In genomic region chr4:146073517-146073916, GRCh38 we compare ENCODE assay signal across 16 cellular contexts.
DNase-seq lines count a peak whose midpoint lies in the region; ATAC-seq, FAIRE-seq and TF ChIP-seq lines count a peak whose summit lies in the region.
"Had no signal": no experiment of that assay in that cellular context is flagged by ENCODE, and none has a peak within 500 bp of the region (broad histone marks: within the 10 kb centered on the region; RNA-seq: fewer than 3 reads in every experiment).

No MANE protein-coding gene starts in this region.

- no peaks in the 10 kb centered on the region for H3K9me3 Mint-ChIP-seq in CD4-positive, alpha-beta T cell
- no peaks in the 10 kb centered on the region for H3K9me3 Mint-ChIP-seq in activated naive CD4-positive, alpha-beta T cell treated with anti-CD3 and anti-CD28 coated beads, Interleukin-2, amount 10 ng/mL, durations not matched to agents 7 days and 5 days
- H3K9me3 Mint-ChIP-seq: neural crest cell; T-helper 1 cell treated with Interleukin-12 subunit alpha and Interleukin-12 subunit beta and Interleukin-4 antibody, amounts not matched to agents 30 μg/mL and 1 μg/mL, for 36 hours had no signal

- no peaks in the 10 kb centered on the region for H3K9me3 ChIP-seq in CD4-positive, alpha-beta T cell (ENCODE audit: control insufficient read depth, low read length)

- DNase-seq in GM18507 (ENCODE audit: extremely low spot score, insufficient read length, low read depth) (no peak), fibroblast of peridontal ligament (ENCODE audit: extremely low read depth) (peak; percentile 61), activated gamma-delta T cell (lab: John Stamatoyannopoulos, UW) (no peak), T-helper 9 cell (no peak)
- DNase-seq in CD4-positive, alpha-beta T cell: no peak
- DNase-seq in activated naive CD4-positive, alpha-beta T cell treated with anti-CD3 and anti-CD28 coated beads, Interleukin-2, amount 10 ng/mL, durations not matched to agents 7 days and 5 days: no peak
- DNase-seq: activated CD4-positive, alpha-beta T cell treated with anti-CD3 and anti-CD28 coated beads for 36 hours; caudate nucleus; effector memory CD4-positive, alpha-beta T cell; EL; mammary epithelial cell had no signal

- H3K27me3 Mint-ChIP-seq in CD4-positive, alpha-beta T cell: peaks cover 30% of the 10 kb centered on the region
- peaks cover 4% of the 10 kb centered on the region for H3K27me3 Mint-ChIP-seq in activated naive CD4-positive, alpha-beta T cell treated with anti-CD3 and anti-CD28 coated beads, Interleukin-2, amount 10 ng/mL, durations not matched to agents 7 days and 5 days

- H3K36me3 Mint-ChIP-seq in CD4-positive, alpha-beta T cell (ENCODE audit: low read depth): no peaks in the 10 kb centered on the region
- H3K36me3 Mint-ChIP-seq in activated naive CD4-positive, alpha-beta T cell treated with anti-CD3 and anti-CD28 coated beads, Interleukin-2, amount 10 ng/mL, durations not matched to agents 7 days and 5 days: no peaks in the 10 kb centered on the region
- H3K36me3 Mint-ChIP-seq: activated naive CD8-positive, alpha-beta T cell had no signal

- POLR2A ChIA-PET in CD4-positive, alpha-beta T cell (lab: Charles Lee): no interaction called here

- intact Hi-C loops in CD4-positive, alpha-beta T cell (cut with DNase I, micrococcal nuclease): no loop called here

- no peak overlapping the region for H3K27ac Mint-ChIP-seq in CD4-positive, alpha-beta T cell
- no peak overlapping the region for H3K27ac Mint-ChIP-seq in activated naive CD4-positive, alpha-beta T cell treated with anti-CD3 and anti-CD28 coated beads, Interleukin-2, amount 10 ng/mL, durations not matched to agents 7 days and 5 days
- H3K27ac Mint-ChIP-seq: activated CD4-positive, alpha-beta T cell treated with anti-CD3 and anti-CD28 coated beads for 36 hours; activated naive CD8-positive, alpha-beta T cell; T-helper 1 cell treated with Interleukin-12 subunit alpha and Interleukin-12 subunit beta and Interleukin-4 antibody, amounts not matched to agents 30 μg/mL and 1 μg/mL, for 36 hours had no signal

- no peak overlapping the region for H3K27ac ChIP-seq in CD4-positive, alpha-beta T cell (ENCODE audit: low read depth, low read length)

- H3K27me3 ChIP-seq in CD4-positive, alpha-beta T cell (ENCODE audit: control insufficient read depth, insufficient read depth, low read length): peaks cover 20% of the 10 kb centered on the region

- peak; percentile 38 for FAIRE-seq in GM18507 (lab: Jason Lieb, UNC)

- CTCF ChIA-PET in CD4-positive, alpha-beta T cell (lab: Charles Lee): no interaction called here
- CTCF ChIA-PET in activated naive CD4-positive, alpha-beta T cell treated with anti-CD3 and anti-CD28 coated beads, Interleukin-2, amount 10 ng/mL, durations not matched to agents 7 days and 5 days (lab: Charles Lee): no interaction called here

- no peaks in the 10 kb centered on the region for H3K4me1 Mint-ChIP-seq in CD4-positive, alpha-beta T cell (ENCODE audit: low read depth)
- no peaks in the 10 kb centered on the region for H3K4me1 Mint-ChIP-seq in activated naive CD4-positive, alpha-beta T cell treated with anti-CD3 and anti-CD28 coated beads, Interleukin-2, amount 10 ng/mL, durations not matched to agents 7 days and 5 days
- H3K4me1 Mint-ChIP-seq: activated CD4-positive, alpha-beta T cell treated with anti-CD3 and anti-CD28 coated beads for 36 hours; neural crest cell had no signal

- peak; percentile 55 for ATAC-seq in GM21423 (IDR thresholded peaks at IDR 0.05; ENCODE audit: unreplicated experiment)
- ATAC-seq in HG03432 (IDR thresholded peaks at IDR 0.05; ENCODE audit: unreplicated experiment): peak; percentile 82
- no peak for ATAC-seq in CD4-positive, alpha-beta T cell (ENCODE audit: poor library complexity)
- ATAC-seq: activated CD4-positive, alpha-beta T cell treated with anti-CD3 and anti-CD28 coated beads for 36 hours had no signal

- TF ChIP-seq CTCF in CD4-positive, alpha-beta T cell (IDR thresholded peaks at IDR 0.05): no peak

- H3K4me3 Mint-ChIP-seq in CD4-positive, alpha-beta T cell: no peak overlapping the region
- H3K4me3 Mint-ChIP-seq in activated naive CD4-positive, alpha-beta T cell treated with anti-CD3 and anti-CD28 coated beads, Interleukin-2, amount 10 ng/mL, durations not matched to agents 7 days and 5 days: no peak overlapping the region
- H3K4me3 Mint-ChIP-seq: activated CD4-positive, alpha-beta T cell treated with anti-CD3 and anti-CD28 coated beads for 36 hours; activated naive CD8-positive, alpha-beta T cell; neural crest cell; T-helper 1 cell treated with Interleukin-12 subunit alpha and Interleukin-12 subunit beta and Interleukin-4 antibody, amounts not matched to agents 30 μg/mL and 1 μg/mL, for 36 hours had no signal
